ENCODE assay signal across 9 cellular contexts in the genomic region with DNA sequence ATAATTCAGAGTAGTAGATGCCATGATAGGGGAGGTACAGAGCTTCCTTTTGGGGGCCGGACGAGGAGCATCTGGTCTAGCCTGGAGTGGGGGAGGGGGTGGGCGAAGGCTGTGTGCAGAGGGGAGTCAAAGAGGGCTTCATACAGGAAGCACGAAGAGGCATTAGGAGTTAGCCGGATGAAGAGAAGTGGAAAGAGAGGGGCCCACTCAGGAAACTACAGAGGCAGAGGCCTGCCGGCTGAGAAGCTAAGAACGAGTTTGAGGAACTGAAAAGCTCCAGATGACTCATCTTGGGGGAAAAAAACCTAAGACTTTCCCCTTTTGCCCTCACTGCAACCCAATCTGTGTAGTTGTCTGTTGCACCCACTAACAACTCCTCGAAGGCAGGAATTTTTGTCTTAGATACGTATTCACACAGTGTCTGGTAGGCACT. TPM values are rescaled to one million over a fixed set of nuclear protein-coding genes. Genes with fewer than 3 reads are reported as not detected.
DNase-seq lines count a peak whose midpoint lies in the region; ATAC-seq, FAIRE-seq and TF ChIP-seq lines count a peak whose summit lies in the region.
"Had no signal": no experiment of that assay in that cellular context is flagged by ENCODE, and none has a peak within 500 bp of the region (broad histone marks: within the 10 kb centered on the region; RNA-seq: fewer than 3 reads in every experiment).

No MANE protein-coding gene starts in this region.

- ATAC-seq in GM21423 (IDR thresholded peaks at IDR 0.05; ENCODE audit: unreplicated experiment), result peak; percentile 47

- H3K36me3 ChIP-seq in HUES6 (ENCODE audit: control insufficient read depth, insufficient read depth, low read length) (peaks cover 27% of the 10 kb centered on the region), bronchial epithelial cell (ENCODE audit: control insufficient read depth, insufficient read depth, low read length) (peaks cover 4% of the 10 kb centered on the region)

- peak overlapping the region; percentile 58 for H3K27ac ChIP-seq in HUES6 (ENCODE audit: low read depth, low read length)

- H3K27me3 ChIP-seq in HUES6 (ENCODE audit: control insufficient read depth, insufficient read depth, low read length) (no peaks in the 10 kb centered on the region), bronchial epithelial cell (ENCODE audit: control insufficient read depth, insufficient read depth, low read length) (no peaks in the 10 kb centered on the region)

- H3K4me1 ChIP-seq in HUES6 (ENCODE audit: control insufficient read depth, insufficient read depth, low read length), result peaks cover 16% of the 10 kb centered on the region

- H3K9ac ChIP-seq in HUES6 (ENCODE audit: low read length), result peak overlapping the region; percentile 88

- H3K9me3 ChIP-seq in HUES6 (ENCODE audit: control insufficient read depth, insufficient read depth, low read depth, low read length), result no peaks in the 10 kb centered on the region

- DNase-seq in EH (ENCODE audit: low read depth) (peak; percentile 86), T-helper 2 cell (peak in 4 of 5 experiments; percentile 37 to 85 (median 45)), bronchial epithelial cell (ENCODE audit: low read depth) (peak; percentile 78), left kidney (ENCODE audit: low read depth, low spot score) (peak; percentile 90), occipital lobe (lab: John Stamatoyannopoulos, UW) (no peak)
- DNase-seq in stimulated activated CD4-positive, alpha-beta T cell treated with anti-CD3 and anti-CD28 coated beads, Interleukin-4, amount 100 ng/mL, for 4 hours, result peak; percentile 58 to 66

- no peak for TF ChIP-seq CTCF in bronchial epithelial cell (IDR thresholded peaks at IDR 0.05; ENCODE audit: insufficient read depth, low read length, severe bottlenecking)

- peak overlapping the region; percentile 79 for H3K4me3 ChIP-seq in HUES6 (ENCODE audit: low read depth, low read length)
- H3K4me3 ChIP-seq in bronchial epithelial cell (ENCODE audit: low read depth, low read length), result peak overlapping the region; percentile 59

- FAIRE-seq in bronchial epithelial cell (lab: Jason Lieb, UNC), result no peak

RNA-seq across cellular contexts. Expression of a gene that starts 0.7 kb away (rescaled TPM):
- total RNA-seq in bronchial epithelial cell, result 9.7 and 14.0 TPM in 2 replicates
- 24.6 TPM for total RNA-seq in occipital lobe

RNA-seq across cellular contexts. Expression of a gene that starts 14.1 kb away (rescaled TPM):
- total RNA-seq in bronchial epithelial cell (not detected in 2 replicates), occipital lobe (not detected)
- total RNA-seq: pulmonary artery endothelial cell had no signal

RNA-seq across cellular contexts. Expression of a gene that starts 30.6 kb away (rescaled TPM):
- 0.26 TPM in 1 of 2 replicates, not detected in the other for total RNA-seq in bronchial epithelial cell
- not detected for total RNA-seq in occipital lobe

RNA-seq across cellular contexts. Expression of a gene that starts 49.0 kb away (rescaled TPM):
- total RNA-seq in bronchial epithelial cell (25.0 and 32.1 TPM in 2 replicates), occipital lobe (24.0 TPM)

RNA-seq across cellular contexts. Expression of a gene that starts 50.5 kb away (rescaled TPM):
- total RNA-seq in bronchial epithelial cell, result 94.5 and 109 TPM in 2 replicates
- total RNA-seq in occipital lobe, result 156 TPM
